In the genomic region with DNA sequence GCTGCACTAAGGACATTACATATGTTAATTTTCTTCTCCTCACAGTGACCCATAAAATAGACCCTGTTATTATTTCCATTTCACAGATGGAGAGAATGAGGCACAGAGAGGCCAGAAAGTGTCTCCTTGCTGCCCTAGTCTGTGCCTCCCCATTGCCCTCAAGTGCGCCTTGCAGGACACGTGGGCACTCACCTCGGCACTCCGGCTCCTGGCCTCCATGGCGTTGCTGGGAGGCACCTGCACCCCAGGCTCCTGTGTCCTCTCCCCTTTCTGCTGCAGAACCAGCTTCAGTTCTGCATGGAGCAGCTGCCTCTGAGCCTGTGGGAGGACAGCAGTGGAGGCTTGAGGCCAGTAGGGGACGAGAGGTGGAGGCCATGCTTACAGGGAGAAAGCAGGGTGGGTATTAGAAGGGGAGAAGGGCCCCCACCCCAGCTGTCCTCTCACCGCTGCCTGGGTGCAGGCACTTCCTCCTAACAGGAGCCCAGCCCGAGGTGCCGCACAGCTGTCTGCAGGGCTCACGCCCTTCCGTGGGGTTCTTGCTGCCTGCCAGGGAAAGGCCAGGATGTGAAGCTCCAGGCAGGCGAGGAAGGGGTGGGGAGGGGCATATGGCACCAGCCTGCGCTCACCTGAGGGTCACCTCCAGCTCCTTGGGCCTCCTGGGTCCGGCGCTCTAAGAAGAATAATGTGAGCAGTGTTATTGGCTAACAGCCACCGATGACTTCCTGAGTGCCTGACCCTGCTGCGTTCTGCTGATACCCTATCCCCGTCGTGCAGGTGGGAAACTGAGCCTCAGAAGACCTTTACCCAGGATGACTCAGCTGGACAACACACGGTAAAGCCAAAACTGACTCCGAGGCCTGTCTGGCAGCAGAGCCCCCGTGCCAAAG, we compare ENCODE assay signal across 1 cellular context.
A peak's percentile ranks its signal among the peaks of the same experiment; 100 is the strongest.
TF ChIP-seq lines count a peak whose summit lies in the region.

No MANE protein-coding gene starts in this region.

TF ChIP-seq in HepG2, 621 proteins besides CTCF, POLR2A, EP300 and RAD21 (continued from another document):
- TF ChIP-seq, protein P1, sequence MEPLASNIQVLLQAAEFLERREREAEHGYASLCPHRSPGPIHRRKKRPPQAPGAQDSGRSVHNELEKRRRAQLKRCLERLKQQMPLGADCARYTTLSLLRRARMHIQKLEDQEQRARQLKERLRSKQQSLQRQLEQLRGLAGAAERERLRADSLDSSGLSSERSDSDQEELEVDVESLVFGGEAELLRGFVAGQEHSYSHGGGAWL (CRISPR knock-in tag; IDR thresholded peaks at IDR 0.05), result no peak
- TF ChIP-seq HDAC6 (IDR thresholded peaks at IDR 0.05; ENCODE audit: low read depth, low read length) (no peak), MED8 (CRISPR knock-in tag; IDR thresholded peaks at IDR 0.05; ENCODE audit: insufficient replicate concordance) (no peak), ZNF329 (CRISPR knock-in tag; IDR thresholded peaks at IDR 0.05; ENCODE audit: low read depth) (no peak), HIVEP1 (CRISPR knock-in tag; IDR thresholded peaks at IDR 0.05) (no peak)
- TF ChIP-seq, protein P2, sequence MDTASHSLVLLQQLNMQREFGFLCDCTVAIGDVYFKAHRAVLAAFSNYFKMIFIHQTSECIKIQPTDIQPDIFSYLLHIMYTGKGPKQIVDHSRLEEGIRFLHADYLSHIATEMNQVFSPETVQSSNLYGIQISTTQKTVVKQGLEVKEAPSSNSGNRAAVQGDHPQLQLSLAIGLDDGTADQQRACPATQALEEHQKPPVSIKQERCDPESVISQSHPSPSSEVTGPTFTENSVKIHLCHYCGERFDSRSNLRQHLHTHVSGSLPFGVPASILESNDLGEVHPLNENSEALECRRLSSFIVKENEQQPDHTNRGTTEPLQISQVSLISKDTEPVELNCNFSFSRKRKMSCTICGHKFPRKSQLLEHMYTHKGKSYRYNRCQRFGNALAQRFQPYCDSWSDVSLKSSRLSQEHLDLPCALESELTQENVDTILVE (CRISPR knock-in tag; IDR thresholded peaks at IDR 0.05), result no peak
- TF ChIP-seq, protein P3, sequence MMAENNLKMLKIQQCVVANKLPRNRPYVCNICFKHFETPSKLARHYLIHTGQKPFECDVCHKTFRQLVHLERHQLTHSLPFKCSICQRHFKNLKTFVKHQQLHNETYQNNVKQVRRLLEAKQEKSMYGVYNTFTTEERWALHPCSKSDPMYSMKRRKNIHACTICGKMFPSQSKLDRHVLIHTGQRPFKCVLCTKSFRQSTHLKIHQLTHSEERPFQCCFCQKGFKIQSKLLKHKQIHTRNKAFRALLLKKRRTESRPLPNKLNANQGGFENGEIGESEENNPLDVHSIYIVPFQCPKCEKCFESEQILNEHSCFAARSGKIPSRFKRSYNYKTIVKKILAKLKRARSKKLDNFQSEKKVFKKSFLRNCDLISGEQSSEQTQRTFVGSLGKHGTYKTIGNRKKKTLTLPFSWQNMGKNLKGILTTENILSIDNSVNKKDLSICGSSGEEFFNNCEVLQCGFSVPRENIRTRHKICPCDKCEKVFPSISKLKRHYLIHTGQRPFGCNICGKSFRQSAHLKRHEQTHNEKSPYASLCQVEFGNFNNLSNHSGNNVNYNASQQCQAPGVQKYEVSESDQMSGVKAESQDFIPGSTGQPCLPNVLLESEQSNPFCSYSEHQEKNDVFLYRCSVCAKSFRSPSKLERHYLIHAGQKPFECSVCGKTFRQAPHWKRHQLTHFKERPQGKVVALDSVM (CRISPR knock-in tag; IDR thresholded peaks at IDR 0.05), result peak; percentile 74
- TF ChIP-seq, protein P4, sequence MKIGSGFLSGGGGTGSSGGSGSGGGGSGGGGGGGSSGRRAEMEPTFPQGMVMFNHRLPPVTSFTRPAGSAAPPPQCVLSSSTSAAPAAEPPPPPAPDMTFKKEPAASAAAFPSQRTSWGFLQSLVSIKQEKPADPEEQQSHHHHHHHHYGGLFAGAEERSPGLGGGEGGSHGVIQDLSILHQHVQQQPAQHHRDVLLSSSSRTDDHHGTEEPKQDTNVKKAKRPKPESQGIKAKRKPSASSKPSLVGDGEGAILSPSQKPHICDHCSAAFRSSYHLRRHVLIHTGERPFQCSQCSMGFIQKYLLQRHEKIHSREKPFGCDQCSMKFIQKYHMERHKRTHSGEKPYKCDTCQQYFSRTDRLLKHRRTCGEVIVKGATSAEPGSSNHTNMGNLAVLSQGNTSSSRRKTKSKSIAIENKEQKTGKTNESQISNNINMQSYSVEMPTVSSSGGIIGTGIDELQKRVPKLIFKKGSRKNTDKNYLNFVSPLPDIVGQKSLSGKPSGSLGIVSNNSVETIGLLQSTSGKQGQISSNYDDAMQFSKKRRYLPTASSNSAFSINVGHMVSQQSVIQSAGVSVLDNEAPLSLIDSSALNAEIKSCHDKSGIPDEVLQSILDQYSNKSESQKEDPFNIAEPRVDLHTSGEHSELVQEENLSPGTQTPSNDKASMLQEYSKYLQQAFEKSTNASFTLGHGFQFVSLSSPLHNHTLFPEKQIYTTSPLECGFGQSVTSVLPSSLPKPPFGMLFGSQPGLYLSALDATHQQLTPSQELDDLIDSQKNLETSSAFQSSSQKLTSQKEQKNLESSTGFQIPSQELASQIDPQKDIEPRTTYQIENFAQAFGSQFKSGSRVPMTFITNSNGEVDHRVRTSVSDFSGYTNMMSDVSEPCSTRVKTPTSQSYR (CRISPR knock-in tag; IDR thresholded peaks at IDR 0.05; ENCODE audit: borderline replicate concordance), result no peak
